9 cellular contexts compared by ENCODE assay signal in genomic region chr2:42906557-42907380, GRCh38.
A peak's percentile ranks its signal among the peaks of the same experiment; 100 is the strongest.
DNase-seq lines count a peak whose midpoint lies in the region; ATAC-seq, FAIRE-seq and TF ChIP-seq lines count a peak whose summit lies in the region.
"Had no signal": no experiment of that assay in that cellular context is flagged by ENCODE, and none has a peak within 500 bp of the region (broad histone marks: within the 10 kb centered on the region; RNA-seq: fewer than 3 reads in every experiment).

No MANE protein-coding gene starts in this region.

- H3K36me3 ChIP-seq in SJSA1 = no peaks in the 10 kb centered on the region
- no peaks in the 10 kb centered on the region for H3K36me3 ChIP-seq in heart left ventricle

- no peak for TF ChIP-seq CTCF in heart left ventricle (IDR thresholded peaks at IDR 0.05)

- no peaks in the 10 kb centered on the region for H3K9me3 Mint-ChIP-seq in activated T-helper 2 cell treated with anti-CD3 and anti-CD28 coated beads, Interferon-gamma antibody, Interleukin-2, Interleukin-4, amounts not matched to agents 10 μg/mL and 5 μg/mL and 100 μg/mL, durations not matched to agents 14 hours and 24 hours and 36 hours
- H3K9me3 Mint-ChIP-seq: stimulated activated naive CD8-positive, alpha-beta T cell treated with anti-CD3 and anti-CD28 coated beads, Interleukin-15, Interleukin-2, amounts not matched to agents 100 ng/mL and 50 ng/mL, for 24 hours had no signal

- ATAC-seq in heart left ventricle = peak; percentile 52 to 72 (median 71)
- no peak for ATAC-seq in stimulated activated naive CD8-positive, alpha-beta T cell treated with anti-CD3 and anti-CD28 coated beads, Interleukin-15, Interleukin-2, amounts not matched to agents 100 U/mL and 50 U/mL, for 24 hours

- no peak overlapping the region for H3K4me3 Mint-ChIP-seq in activated T-helper 2 cell treated with anti-CD3 and anti-CD28 coated beads, Interferon-gamma antibody, Interleukin-2, Interleukin-4, amounts not matched to agents 10 μg/mL and 5 μg/mL and 100 μg/mL, durations not matched to agents 14 hours and 24 hours and 36 hours (ENCODE audit: low read depth)
- H3K4me3 Mint-ChIP-seq: stimulated activated naive CD8-positive, alpha-beta T cell treated with anti-CD3 and anti-CD28 coated beads, Interleukin-15, Interleukin-2, amounts not matched to agents 100 ng/mL and 50 ng/mL, for 24 hours had no signal

- TF ChIP-seq POLR2A in heart left ventricle (IDR thresholded peaks at IDR 0.05) = no peak

- peaks cover 2% of the 10 kb centered on the region for H3K27me3 Mint-ChIP-seq in activated T-helper 2 cell treated with anti-CD3 and anti-CD28 coated beads, Interferon-gamma antibody, Interleukin-2, Interleukin-4, amounts not matched to agents 10 μg/mL and 5 μg/mL and 100 μg/mL, durations not matched to agents 14 hours and 24 hours and 36 hours (ENCODE audit: low read depth)

- no peaks in the 10 kb centered on the region for H3K36me3 Mint-ChIP-seq in activated T-helper 2 cell treated with anti-CD3 and anti-CD28 coated beads, Interferon-gamma antibody, Interleukin-2, Interleukin-4, amounts not matched to agents 10 μg/mL and 5 μg/mL and 100 μg/mL, durations not matched to agents 14 hours and 24 hours and 36 hours (ENCODE audit: low read depth)

- intact Hi-C loops in heart left ventricle (cut with DNase I) = loop anchor here in 2 of 10 donors (1.0 to 5.0 kb wide), 3 partner anchors 18 to 47 kb away; no protein-coding TSS in a partner anchor
- intact Hi-C loops in activated T-helper 2 cell treated with anti-CD3 and anti-CD28 coated beads, Interferon-gamma antibody, Interleukin-2, Interleukin-4, amounts not matched to agents 10 μg/mL and 5 μg/mL and 100 μg/mL, durations not matched to agents 14 hours and 24 hours and 36 hours (cut with micrococcal nuclease) = no loop called here

- H3K27ac ChIP-seq in SJSA1 (peak overlapping the region; percentile 66), heart left ventricle (peak overlapping the region; percentile 57 to 90 (median 76))

- H3K4me1 Mint-ChIP-seq in activated T-helper 2 cell treated with anti-CD3 and anti-CD28 coated beads, Interferon-gamma antibody, Interleukin-2, Interleukin-4, amounts not matched to agents 10 μg/mL and 5 μg/mL and 100 μg/mL, durations not matched to agents 14 hours and 24 hours and 36 hours (ENCODE audit: low read depth) = peaks cover 3% of the 10 kb centered on the region

- H3K27me3 ChIP-seq in SJSA1 (replicated peaks) (no peaks in the 10 kb centered on the region), heart left ventricle (no peaks in the 10 kb centered on the region)

- DNase-seq in GM19239 (ENCODE audit: insufficient read length, low spot score) (no peak), SJSA1 (ENCODE audit: low read depth in 1 of 2, low spot score in 2 of 2) (peak; percentile 72 to 83), heart left ventricle (peak; percentile 55 to 81 (median 65)), putamen (ENCODE audit: low spot score) (peak; percentile 46), NCI-H524 (lab: John Stamatoyannopoulos, UW) (no peak), GOT3 (lab: John Stamatoyannopoulos, UW) (no peak)
- no peak for DNase-seq in activated T-helper 2 cell treated with anti-CD3 and anti-CD28 coated beads, Interferon-gamma antibody, Interleukin-2, Interleukin-4, amounts not matched to agents 10 μg/mL and 5 μg/mL and 100 μg/mL, durations not matched to agents 14 hours and 24 hours and 36 hours (ENCODE audit: low spot score)
- DNase-seq in stimulated activated naive CD8-positive, alpha-beta T cell treated with anti-CD3 and anti-CD28 coated beads, Interleukin-15, Interleukin-2, amounts not matched to agents 100 U/mL and 50 U/mL, for 24 hours = no peak

- H3K9me3 ChIP-seq in SJSA1 (replicated peaks) (no peaks in the 10 kb centered on the region), heart left ventricle (no peaks in the 10 kb centered on the region)

- H3K4me3 ChIP-seq in SJSA1 = no peak overlapping the region
- peak overlapping the region in 5 of 12 donors; percentile 9 to 31 (median 14) for H3K4me3 ChIP-seq in heart left ventricle

- peaks cover 41% of the 10 kb centered on the region for H3K4me1 ChIP-seq in SJSA1 (replicated peaks)
- peaks cover 5 to 73% (median 53%) of the 10 kb centered on the region in 12 donors for H3K4me1 ChIP-seq in heart left ventricle

- peak; percentile 45 for FAIRE-seq in GM19239 (lab: Jason Lieb, UNC)

- H3K27ac Mint-ChIP-seq in activated T-helper 2 cell treated with anti-CD3 and anti-CD28 coated beads, Interferon-gamma antibody, Interleukin-2, Interleukin-4, amounts not matched to agents 10 μg/mL and 5 μg/mL and 100 μg/mL, durations not matched to agents 14 hours and 24 hours and 36 hours = no peak overlapping the region
- H3K27ac Mint-ChIP-seq: stimulated activated naive CD8-positive, alpha-beta T cell treated with anti-CD3 and anti-CD28 coated beads, Interleukin-15, Interleukin-2, amounts not matched to agents 100 ng/mL and 50 ng/mL, for 24 hours had no signal

- WGBS in heart left ventricle, 4 donors = 36 to 47% (median 46%) methylated on average over 13 to 15 of the region's 15 CpGs

Comparison
In these comparisons a context has a peak if more than half of its experiments do, and no peak if none do; other contexts are left out.
1. DNase-seq: peak in SJSA1 (2 of 2), heart left ventricle (5 of 5) and putamen (single experiment); none in GM19239 (single experiment), activated T-helper 2 cell treated with anti-CD3 and anti-CD28 coated beads, Interferon-gamma antibody, Interleukin-2, Interleukin-4, amounts not matched to agents 10 μg/mL and 5 μg/mL and 100 μg/mL, durations not matched to agents 14 hours and 24 hours and 36 hours (single experiment), stimulated activated naive CD8-positive, alpha-beta T cell treated with anti-CD3 and anti-CD28 coated beads, Interleukin-15, Interleukin-2, amounts not matched to agents 100 U/mL and 50 U/mL, for 24 hours (single experiment), NCI-H524 (0 of 2) and GOT3 (single experiment).